In genomic region chr12:99418379-99418778, GRCh38 we compare ENCODE assay signal across 16 cellular contexts.
"Had no signal": no experiment of that assay in that cellular context is flagged by ENCODE, and none has a peak within 500 bp of the region (broad histone marks: within the 10 kb centered on the region; RNA-seq: fewer than 3 reads in every experiment).

No MANE protein-coding gene starts in this region.

- H3K4me1 Mint-ChIP-seq: nephron; stimulated activated naive B cell treated with anti-CD40 and anti-IgM and Interleukin-4, amounts not matched to agents 10 μg/mL and 1 μg/mL and 100 μg/mL, for 72 hours had no signal

- H3K4me1 ChIP-seq: spleen, tibial nerve, vagina had no signal

- H3K36me3 Mint-ChIP-seq: stimulated activated naive B cell treated with anti-CD40 and anti-IgM and Interleukin-4, amounts not matched to agents 10 μg/mL and 1 μg/mL and 100 μg/mL, for 72 hours had no signal

- H3K27ac Mint-ChIP-seq: activated CD8-positive, alpha-beta T cell treated with anti-CD3 and anti-CD28 coated beads, Interleukin-2, amount 10 ng/mL, durations not matched to agents 7 days and 5 days; activated T-helper 1 cell treated with anti-CD3 and anti-CD28 coated beads, Interleukin-12 subunit alpha, Interleukin-12 subunit beta, Interleukin-2, Interleukin-4 antibody, amounts not matched to agents 30 ng/mL and 10 ng/mL and 1 ng/mL, durations not matched to agents 14 hours and 24 hours and 36 hours; nephron; stimulated activated naive B cell treated with anti-CD40 and anti-IgM and Interleukin-4, amounts not matched to agents 10 μg/mL and 1 μg/mL and 100 μg/mL, for 72 hours had no signal

- H3K27ac ChIP-seq: cardiac muscle cell, spleen, tibial nerve, vagina had no signal

- H3K36me3 ChIP-seq: cardiac muscle cell, spleen, tibial nerve, vagina had no signal

- DNase-seq: activated CD4-positive, alpha-beta T cell treated with anti-CD3 and anti-CD28 coated beads for 48 hours; activated CD8-positive, alpha-beta T cell treated with anti-CD3 and anti-CD28 coated beads, Interleukin-2, amount 10 ng/mL, durations not matched to agents 7 days and 5 days; activated naive CD4-positive, alpha-beta T cell treated with Interleukin-2 at 50 U/mL for 16 hours; foreskin melanocyte; head of caudate nucleus; left ventricle myocardium superior; mesendoderm; spleen; stimulated activated CD4-positive, alpha-beta T cell treated with anti-CD3 and anti-CD28 coated beads, Interleukin-1b, Interleukin-23, amount 100 ng/mL, for 48 hours; stimulated activated naive B cell treated with anti-CD40 and anti-IgM and Interleukin-4, amounts not matched to agents 10 μg/mL and 1 μg/mL and 100 μg/mL, for 72 hours had no signal

- H3K9me3 ChIP-seq: vagina had no signal

- H3K27me3 ChIP-seq: cardiac muscle cell, spleen, tibial nerve, vagina had no signal

- H3K4me3 Mint-ChIP-seq: activated CD8-positive, alpha-beta T cell treated with anti-CD3 and anti-CD28 coated beads, Interleukin-2, amount 10 ng/mL, durations not matched to agents 7 days and 5 days; activated T-helper 1 cell treated with anti-CD3 and anti-CD28 coated beads, Interleukin-12 subunit alpha, Interleukin-12 subunit beta, Interleukin-2, Interleukin-4 antibody, amounts not matched to agents 30 ng/mL and 10 ng/mL and 1 ng/mL, durations not matched to agents 14 hours and 24 hours and 36 hours; nephron; stimulated activated naive B cell treated with anti-CD40 and anti-IgM and Interleukin-4, amounts not matched to agents 10 μg/mL and 1 μg/mL and 100 μg/mL, for 72 hours had no signal

- H3K4me3 ChIP-seq: cardiac muscle cell, spleen, tibial nerve, vagina had no signal

- ATAC-seq: activated CD8-positive, alpha-beta T cell treated with anti-CD3 and anti-CD28 coated beads, Interleukin-2, amount 10 ng/mL, durations not matched to agents 7 days and 5 days; left ventricle myocardium superior; sciatic nerve; stimulated activated naive B cell treated with anti-CD40 and anti-IgM and Interleukin-4, amounts not matched to agents 10 μg/mL and 1 μg/mL and 100 μg/mL, for 72 hours had no signal

- H3K27me3 Mint-ChIP-seq: stimulated activated naive B cell treated with anti-CD40 and anti-IgM and Interleukin-4, amounts not matched to agents 10 μg/mL and 1 μg/mL and 100 μg/mL, for 72 hours had no signal
